In the genomic region with DNA sequence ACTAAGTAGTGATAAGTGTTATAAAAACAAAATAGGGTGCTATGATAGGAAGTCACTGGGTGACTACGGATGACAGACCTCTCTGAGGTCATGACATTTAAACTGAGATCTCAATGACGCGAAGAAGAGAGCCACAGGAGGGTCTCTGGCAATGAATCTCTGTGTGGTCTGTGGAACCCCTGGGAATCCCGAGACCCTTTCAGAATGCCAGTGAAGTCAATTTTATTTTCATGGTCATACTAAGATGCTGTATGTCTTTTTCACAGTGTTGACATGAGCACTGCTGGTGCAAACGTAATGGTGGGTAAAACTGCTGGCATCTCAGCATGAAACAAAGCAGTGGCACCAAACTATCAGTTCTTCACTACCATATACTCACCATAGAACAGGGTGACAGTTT, we compare ENCODE assay signal across 20 cellular contexts.
DNase-seq lines count a peak whose midpoint lies in the region; ATAC-seq and TF ChIP-seq lines count a peak whose summit lies in the region.
"Had no signal": no experiment of that assay in that cellular context is flagged by ENCODE, and none has a peak within 500 bp of the region (broad histone marks: within the 10 kb centered on the region; RNA-seq: fewer than 3 reads in every experiment).

No MANE protein-coding gene starts in this region.

- TF ChIP-seq POLR2A in spleen (IDR thresholded peaks at IDR 0.05): no peak

- no peak overlapping the region for H3K27ac ChIP-seq in spleen
- H3K27ac ChIP-seq: C4-2B, right atrium auricular region, suprapubic skin, upper lobe of right lung had no signal

- intact Hi-C loops in activated B cell treated with CpG ODN at 0.5 μM for 24 hours (cut with micrococcal nuclease) (loop anchor here (2.0 kb wide), 1 partner anchor 14 kb away; no protein-coding TSS in a partner anchor), spleen (cut with DNase I; ENCODE audit: low total_unique reads) (no loop called here)

- no peaks in the 10 kb centered on the region for H3K36me3 ChIP-seq in spleen
- H3K36me3 ChIP-seq: MG63, right atrium auricular region, suprapubic skin, upper lobe of right lung had no signal

- peaks cover 48% of the 10 kb centered on the region for H3K36me3 Mint-ChIP-seq in activated naive CD4-positive, alpha-beta T cell treated with anti-CD3 and anti-CD28 coated beads, Interleukin-2, amount 10 ng/mL, durations not matched to agents 7 days and 5 days
- H3K36me3 Mint-ChIP-seq in activated B cell treated with CpG ODN at 0.5 μM for 24 hours (ENCODE audit: low read depth): peaks cover 49% of the 10 kb centered on the region
- peaks cover 67% of the 10 kb centered on the region for H3K36me3 Mint-ChIP-seq in activated naive CD8-positive, alpha-beta T cell treated with anti-CD3 and anti-CD28 coated beads, Interleukin-2, amount 50 U/mL, for 24 hours (ENCODE audit: low read depth)

- H3K4me1 ChIP-seq in spleen: peaks cover 0 to 11% (median 1%) of the 10 kb centered on the region in 6 donors
- H3K4me1 ChIP-seq: right atrium auricular region, suprapubic skin, upper lobe of right lung had no signal

- H3K27me3 ChIP-seq in spleen (replicated peaks in 1 of 7): no peaks in the 10 kb centered on the region
- H3K27me3 ChIP-seq: MG63, right atrium auricular region, suprapubic skin, upper lobe of right lung had no signal

- H3K9me3 ChIP-seq in spleen: peaks cover 0 to 10% (median 2%) of the 10 kb centered on the region in 8 donors
- H3K9me3 ChIP-seq: MG63, suprapubic skin, upper lobe of right lung had no signal

- H3K9me3 Mint-ChIP-seq in activated naive CD4-positive, alpha-beta T cell treated with anti-CD3 and anti-CD28 coated beads, Interleukin-2, amount 10 ng/mL, durations not matched to agents 7 days and 5 days: peaks cover 11% of the 10 kb centered on the region
- no peaks in the 10 kb centered on the region for H3K9me3 Mint-ChIP-seq in activated B cell treated with CpG ODN at 0.5 μM for 24 hours
- H3K9me3 Mint-ChIP-seq in activated naive CD8-positive, alpha-beta T cell treated with anti-CD3 and anti-CD28 coated beads, Interleukin-2, amount 50 U/mL, for 24 hours: peaks cover 7% of the 10 kb centered on the region
- H3K9me3 Mint-ChIP-seq in stimulated activated naive CD8-positive, alpha-beta T cell treated with anti-CD3 and anti-CD28 coated beads, Interleukin-15, amount 100 ng/mL, for 72 hours: peaks cover 9 to 21% of the 10 kb centered on the region in 2 donors

- POLR2A ChIA-PET in activated B cell treated with CpG ODN at 0.5 μM for 24 hours (lab: Charles Lee): no interaction called here

- no peak overlapping the region for H3K4me3 ChIP-seq in spleen
- H3K4me3 ChIP-seq: lung, MG63, right atrium auricular region, suprapubic skin, upper lobe of right lung had no signal

- TF ChIP-seq CTCF in activated B cell treated with CpG ODN at 0.5 μM for 24 hours (IDR thresholded peaks at IDR 0.05) (no peak), spleen (IDR thresholded peaks at IDR 0.05 in 8 of 11, conservative IDR thresholded peaks at IDR 0.05 in 3 of 11) (no peak)

- WGBS in spleen, 5 donors: 60 to 81% (median 68%) methylated on average over 5 of the region's 5 CpGs

- CTCF ChIA-PET in activated naive CD4-positive, alpha-beta T cell treated with anti-CD3 and anti-CD28 coated beads, Interleukin-2, amount 10 ng/mL, durations not matched to agents 7 days and 5 days (lab: Charles Lee): no interaction called here
- CTCF ChIA-PET in activated B cell treated with CpG ODN at 0.5 μM for 24 hours (lab: Charles Lee): no interaction called here

- peak overlapping the region; percentile 69 for H3K27ac Mint-ChIP-seq in activated naive CD4-positive, alpha-beta T cell treated with anti-CD3 and anti-CD28 coated beads, Interleukin-2, amount 10 ng/mL, durations not matched to agents 7 days and 5 days
- H3K27ac Mint-ChIP-seq in activated B cell treated with CpG ODN at 0.5 μM for 24 hours: peak overlapping the region; percentile 81
- H3K27ac Mint-ChIP-seq in activated naive CD8-positive, alpha-beta T cell treated with anti-CD3 and anti-CD28 coated beads, Interleukin-2, amount 50 U/mL, for 24 hours: no peak overlapping the region
- peak overlapping the region; percentile 2 to 96 for H3K27ac Mint-ChIP-seq in stimulated activated naive CD8-positive, alpha-beta T cell treated with anti-CD3 and anti-CD28 coated beads, Interleukin-15, amount 100 ng/mL, for 72 hours

- H3K4me3 Mint-ChIP-seq in activated naive CD4-positive, alpha-beta T cell treated with anti-CD3 and anti-CD28 coated beads, Interleukin-2, amount 10 ng/mL, durations not matched to agents 7 days and 5 days: no peak overlapping the region
- H3K4me3 Mint-ChIP-seq in activated B cell treated with CpG ODN at 0.5 μM for 24 hours: peak overlapping the region; percentile 28
- peak overlapping the region; percentile 49 for H3K4me3 Mint-ChIP-seq in activated naive CD8-positive, alpha-beta T cell treated with anti-CD3 and anti-CD28 coated beads, Interleukin-2, amount 50 U/mL, for 24 hours
- H3K4me3 Mint-ChIP-seq in stimulated activated naive CD8-positive, alpha-beta T cell treated with anti-CD3 and anti-CD28 coated beads, Interleukin-15, amount 100 ng/mL, for 72 hours: peak overlapping the region; percentile 48 to 65

- DNase-seq in activated naive CD4-positive, alpha-beta T cell treated with anti-CD3 and anti-CD28 coated beads, Interleukin-2, amount 10 ng/mL, durations not matched to agents 7 days and 5 days: no peak
- DNase-seq in activated naive CD4-positive, alpha-beta T cell (lab: John Stamatoyannopoulos, UW): no peak
- no peak for DNase-seq in activated B cell treated with CpG ODN at 0.5 μM for 24 hours
- DNase-seq in activated naive CD8-positive, alpha-beta T cell treated with anti-CD3 and anti-CD28 coated beads, Interleukin-2, amount 50 U/mL, for 24 hours: no peak
- DNase-seq in stimulated activated naive CD8-positive, alpha-beta T cell treated with anti-CD3 and anti-CD28 coated beads, Interleukin-15, amount 100 ng/mL, for 72 hours: peak in 1 of 2 donors; percentile 60
- no peak for DNase-seq in spleen
- DNase-seq: activated CD4-positive, alpha-beta T cell treated with anti-CD3 and anti-CD28 coated beads for 1 hour; dermis blood vessel endothelial cell; HCEC 1CT; KG1; MG63; NCI-H2081; NCI-H2227 treated with DMSO at 0.1 percent for 48 hours; SW 1271; upper lobe of right lung had no signal

- peaks cover 28% of the 10 kb centered on the region for H3K4me1 Mint-ChIP-seq in activated naive CD4-positive, alpha-beta T cell treated with anti-CD3 and anti-CD28 coated beads, Interleukin-2, amount 10 ng/mL, durations not matched to agents 7 days and 5 days
- H3K4me1 Mint-ChIP-seq in activated B cell treated with CpG ODN at 0.5 μM for 24 hours: peaks cover 30% of the 10 kb centered on the region
- peaks cover 30% of the 10 kb centered on the region for H3K4me1 Mint-ChIP-seq in activated naive CD8-positive, alpha-beta T cell treated with anti-CD3 and anti-CD28 coated beads, Interleukin-2, amount 50 U/mL, for 24 hours
- peaks cover 30% of the 10 kb centered on the region for H3K4me1 Mint-ChIP-seq in stimulated activated naive CD8-positive, alpha-beta T cell treated with anti-CD3 and anti-CD28 coated beads, Interleukin-15, amount 100 ng/mL, for 72 hours

- H3K27me3 Mint-ChIP-seq in activated naive CD4-positive, alpha-beta T cell treated with anti-CD3 and anti-CD28 coated beads, Interleukin-2, amount 10 ng/mL, durations not matched to agents 7 days and 5 days: no peaks in the 10 kb centered on the region
- no peaks in the 10 kb centered on the region for H3K27me3 Mint-ChIP-seq in activated B cell treated with CpG ODN at 0.5 μM for 24 hours
- H3K27me3 Mint-ChIP-seq in activated naive CD8-positive, alpha-beta T cell treated with anti-CD3 and anti-CD28 coated beads, Interleukin-2, amount 50 U/mL, for 24 hours: no peaks in the 10 kb centered on the region
- no peaks in the 10 kb centered on the region for H3K27me3 Mint-ChIP-seq in stimulated activated naive CD8-positive, alpha-beta T cell treated with anti-CD3 and anti-CD28 coated beads, Interleukin-15, amount 100 ng/mL, for 72 hours

- peak; percentile 50 for ATAC-seq in activated B cell treated with CpG ODN at 0.5 μM for 24 hours (ENCODE audit: low read depth)
- ATAC-seq in activated naive CD8-positive, alpha-beta T cell treated with anti-CD3 and anti-CD28 coated beads, Interleukin-2, amount 50 U/mL, for 24 hours: peak; percentile 65
- peak; percentile 88 for ATAC-seq in stimulated activated naive CD8-positive, alpha-beta T cell treated with anti-CD3 and anti-CD28 coated beads, Interleukin-15, amount 100 ng/mL, for 72 hours
- no peak for ATAC-seq in HG03139 (IDR thresholded peaks at IDR 0.05; ENCODE audit: unreplicated experiment)
- ATAC-seq: upper lobe of right lung had no signal
